In genomic region chr1:215128514-215128913, GRCh38 we compare ENCODE assay signal across 20 cellular contexts. TPM values are rescaled to one million over a fixed set of nuclear protein-coding genes. Genes with fewer than 3 reads are reported as not detected.
DNase-seq lines count a peak whose midpoint lies in the region; ATAC-seq, FAIRE-seq and TF ChIP-seq lines count a peak whose summit lies in the region.
"Had no signal": no experiment of that assay in that cellular context is flagged by ENCODE, and none has a peak within 500 bp of the region (broad histone marks: within the 10 kb centered on the region; RNA-seq: fewer than 3 reads in every experiment).

No MANE protein-coding gene starts in this region.

- BruUV-seq in PC-3 (replicated peaks; lab: Mats Ljungman, UMichigan): no TSS peak

- H3K27me3 ChIP-seq in PC-3 (ENCODE audit: low read length): no peaks in the 10 kb centered on the region
- no peaks in the 10 kb centered on the region for H3K27me3 ChIP-seq in dorsolateral prefrontal cortex

- H3K36me3 ChIP-seq in PC-3 (ENCODE audit: low read depth, low read length): no peaks in the 10 kb centered on the region

- DNase-seq in A549 (ENCODE audit: low read depth in 1 of 2, low spot score in 1 of 2) (no peak), KBM-7 (peak; percentile 64), PC-3 (no peak), fibroblast of peridontal ligament (ENCODE audit: extremely low read depth) (peak; percentile 26), NCI-H1092 treated with DMSO at 0.1 percent for 48 hours (lab: John Stamatoyannopoulos, UW) (no peak), dorsolateral prefrontal cortex (no peak)
- no peak for DNase-seq in central memory CD4-positive, alpha-beta T cell
- DNase-seq: 8988T; CD4-positive, CD25-positive, alpha-beta regulatory T cell; DMS79; NCI-H1105 treated with DMSO at 0.1 percent for 48 hours; NCI-H1930; NCI-H2171; NCI-H446 treated with DMSO at 0.1 percent for 48 hours; NCI-H748 treated with DMSO at 0.1 percent for 48 hours had no signal

- FAIRE-seq in A549 (lab: Jason Lieb, UNC): no peak
- FAIRE-seq: GM12891 had no signal

- peak overlapping the region; percentile 24 for H2AFZ ChIP-seq in PC-3 (ENCODE audit: low read length)

- TF ChIP-seq POLR2A in A549 (IDR thresholded peaks at IDR 0.05; ENCODE audit: low read length): no peak

- no peaks in the 10 kb centered on the region for H3K4me1 ChIP-seq in A549
- no peaks in the 10 kb centered on the region for H3K4me1 ChIP-seq in PC-3 (ENCODE audit: insufficient read depth, low read length)

- ATAC-seq in A549 (no peak), PC-3 (no peak), HG02642 (IDR thresholded peaks at IDR 0.05; ENCODE audit: poor library complexity, unreplicated experiment) (no peak)

- H3K79me2 ChIP-seq in PC-3 (ENCODE audit: low read length): no peaks in the 10 kb centered on the region

- POLR2A ChIA-PET in A549 (lab: Yijun Ruan, JAX) (no interaction called here), PC-3 (lab: Charles Lee; ENCODE audit: unreplicated experiment) (no interaction called here)

- TF ChIP-seq RAD21 in A549 (conservative IDR thresholded peaks at IDR 0.05 in 1 of 2, IDR thresholded peaks at IDR 0.05 in 1 of 2): no peak

- H3K27ac ChIP-seq in A549 (0 out of 6 replicates have a peak overlapping the region, but pooled peaks of 1 of the 2 experiments have one; percentile 29), PC-3 (ENCODE audit: low read length) (no peak overlapping the region), dorsolateral prefrontal cortex (no peak overlapping the region)

- in situ Hi-C loops in KBM-7 (cut with MboI; ENCODE audit: low pct_unique_long_range_greater_than_20kb, low sequenced_read_pairs): no loop called here

- H3K9me3 ChIP-seq in A549: no peaks in the 10 kb centered on the region
- H3K9me3 ChIP-seq in PC-3 (ENCODE audit: low read length): no peaks in the 10 kb centered on the region

- H3K9me2 ChIP-seq in PC-3 (replicated peaks; ENCODE audit: low read length): no peaks in the 10 kb centered on the region; the same call in 1 of the 2 replicates

- no peak overlapping the region for H3K4me3 ChIP-seq in A549
- no peak overlapping the region for H3K4me3 ChIP-seq in PC-3 (ENCODE audit: low read length)
- no peak overlapping the region for H3K4me3 ChIP-seq in dorsolateral prefrontal cortex

- no peak for TF ChIP-seq EP300 in A549 (IDR thresholded peaks at IDR 0.05)

- intact Hi-C loops in PC-3 (cut with micrococcal nuclease) (no loop called here), dorsolateral prefrontal cortex (cut with DNase I) (no loop called here)

- TF ChIP-seq CTCF in A549 (IDR thresholded peaks at IDR 0.05) (no peak), PC-3 (conservative IDR thresholded peaks at IDR 0.05; ENCODE audit: low read depth, low read length) (no peak), dorsolateral prefrontal cortex (IDR thresholded peaks at IDR 0.05 in 54 of 56, conservative IDR thresholded peaks at IDR 0.05 in 2 of 56; ENCODE audit: low read depth in 1 of 56, partially characterized antibody in 56 of 56) (no peak)

- CTCF ChIA-PET in A549 (lab: Yijun Ruan, JAX): no interaction called here
- CTCF ChIA-PET in PC-3 (lab: Charles Lee): no interaction called here

- H4K20me1 ChIP-seq in PC-3 (ENCODE audit: low read length): no peaks in the 10 kb centered on the region

- H3K9ac ChIP-seq in PC-3 (ENCODE audit: low read length): no peak overlapping the region

- no peaks in the 10 kb centered on the region for H3F3A ChIP-seq in PC-3 (ENCODE audit: low read length, unreplicated experiment)

- H3K4me2 ChIP-seq in A549 (no peak overlapping the region), PC-3 (ENCODE audit: low read length) (no peak overlapping the region)

TF ChIP-seq in A549, 52 proteins besides CTCF, POLR2A, EP300 and RAD21:
- TF ChIP-seq CEBPB (IDR thresholded peaks at IDR 0.05) (no peak), RFX5 (IDR thresholded peaks at IDR 0.05) (no peak), HDAC2 (IDR thresholded peaks at IDR 0.05) (no peak), NPAS2 (CRISPR knock-in tag; IDR thresholded peaks at IDR 0.05; ENCODE audit: borderline replicate concordance) (no peak), MYC (IDR thresholded peaks at IDR 0.05; ENCODE audit: borderline replicate concordance, low read length) (no peak), EHMT2 (IDR thresholded peaks at IDR 0.05; ENCODE audit: low read depth) (no peak), RNF2 (IDR thresholded peaks at IDR 0.05; ENCODE audit: borderline replicate concordance, low read depth) (no peak), MAFK (IDR thresholded peaks at IDR 0.05; ENCODE audit: partially characterized antibody) (peak; percentile 66), NFE2L2 (conservative IDR thresholded peaks at IDR 0.05; ENCODE audit: low read length) (peak; percentile 68; the same call in 1 of the 2 replicates), HMGXB4 (CRISPR knock-in tag; IDR thresholded peaks at IDR 0.05; ENCODE audit: borderline replicate concordance) (no peak), ESRRA (IDR thresholded peaks at IDR 0.05; ENCODE audit: borderline replicate concordance, low read length) (no peak), HEYL (CRISPR knock-in tag; IDR thresholded peaks at IDR 0.05) (no peak)
TF ChIP-seq in A549: peak in this region for 2.

RNA-seq across cellular contexts. Expression of gene KCNK2, which starts 46.0 kb away (rescaled TPM):
- polyA plus RNA-seq in A549 (2011; rRNA removed) (not detected in 2 replicates), A549 (2017; fragmentation: RNase III; extraction: RNeasy Plus Mini Kit Qiagen cat#74134 plus additional on column Dnase treatment) (0.04 to 0.07 TPM (median 0.07 TPM) in 3 replicates)
- polyA plus RNA-seq in A549 (2012; cell fraction: cytosol; rRNA removed): not detected in 2 replicates
- not detected in 2 replicates for polyA plus RNA-seq in A549 (2012; cell fraction: nucleus; rRNA removed)
- 0.25 TPM in 1 of 2 replicates, not detected in the other for polyA minus RNA-seq in A549 (2011; rRNA and poly(A)+ RNA removed)
- total RNA-seq in PC-3 (2014; rRNA removed) (not detected in 2 replicates), dorsolateral prefrontal cortex (10 to 100 TPM in 65 of 120 experiments, 1 to 10 TPM in 55; 4.7 to 19.6 (median 10.4) TPM)
- total RNA-seq: CD4-positive, CD25-positive, alpha-beta regulatory T cell; G401; HT-29; OCI-LY7 had no signal
- polyA plus RNA-seq: CD4-positive, CD25-positive, alpha-beta regulatory T cell had no signal

Comparison
In these comparisons a context has a peak if more than half of its experiments do, and no peak if none do; other contexts are left out.
1. DNase-seq: peak in KBM-7 (single experiment) and fibroblast of peridontal ligament (single experiment); none in A549 (0 of 2), PC-3 (single experiment), NCI-H1092 treated with DMSO at 0.1 percent for 48 hours (single experiment), central memory CD4-positive, alpha-beta T cell (single experiment) and dorsolateral prefrontal cortex (0 of 10).